Comparison of ENCODE assay signal across 12 cellular contexts in genomic region chr4:48654015-48654664, GRCh38.
A peak's percentile ranks its signal among the peaks of the same experiment; 100 is the strongest.
DNase-seq lines count a peak whose midpoint lies in the region; TF ChIP-seq lines count a peak whose summit lies in the region.
"Had no signal": no experiment of that assay in that cellular context is flagged by ENCODE, and none has a peak within 500 bp of the region (broad histone marks: within the 10 kb centered on the region; RNA-seq: fewer than 3 reads in every experiment).

No MANE protein-coding gene starts in this region.

- no peak overlapping the region for H3K9ac ChIP-seq in stomach smooth muscle (ENCODE audit: low read length in 2 of 2)

- H3K4me3 ChIP-seq in ascending aorta (peak overlapping the region; percentile 29 to 37), hepatocyte (no peak overlapping the region), stomach smooth muscle (ENCODE audit: low read length in 2 of 2) (peak overlapping the region; percentile 1 to 61)
- H3K4me3 ChIP-seq: A549 had no signal

- peaks cover 18% of the 10 kb centered on the region for H3K36me3 Mint-ChIP-seq in T-helper 2 cell treated with Interferon-gamma antibody and Interleukin-4, amounts not matched to agents 5 μg/mL and 100 μg/mL, for 36 hours (ENCODE audit: low read depth)

- DNase-seq in T-helper 2 cell treated with Interferon-gamma antibody and Interleukin-4, amounts not matched to agents 5 μg/mL and 100 μg/mL, for 36 hours (ENCODE audit: low spot score) = no peak
- DNase-seq in T-helper 2 cell (no peak), ascending aorta (ENCODE audit: low spot score in 2 of 2) (no peak), hepatocyte (ENCODE audit: low spot score) (no peak), Ammon's horn (ENCODE audit: low spot score) (no peak), GM03348 (ENCODE audit: low spot score) (no peak), NCI-H510A (lab: John Stamatoyannopoulos, UW) (no peak)
- DNase-seq: NCI-H774, T-helper 9 cell had no signal

- H3K4me3 Mint-ChIP-seq in T-helper 2 cell treated with Interferon-gamma antibody and Interleukin-4, amounts not matched to agents 5 μg/mL and 100 μg/mL, for 36 hours = peak overlapping the region; percentile 72

- intact Hi-C loops in ascending aorta (cut with DNase I) = no loop called here

- no peak overlapping the region for H2AFZ ChIP-seq in hepatocyte

- H3K4me1 ChIP-seq in ascending aorta (peaks cover 0 to 32% of the 10 kb centered on the region in 2 donors), hepatocyte (ENCODE audit: insufficient read depth) (peaks cover 16% of the 10 kb centered on the region), stomach smooth muscle (ENCODE audit: control insufficient read depth, insufficient read depth, low read length) (peaks cover 5% of the 10 kb centered on the region)

- H3K4me1 Mint-ChIP-seq in T-helper 2 cell treated with Interferon-gamma antibody and Interleukin-4, amounts not matched to agents 5 μg/mL and 100 μg/mL, for 36 hours (ENCODE audit: low read depth) = peaks cover 47% of the 10 kb centered on the region

- no peaks in the 10 kb centered on the region for H3K9me3 ChIP-seq in ascending aorta
- H3K9me3 ChIP-seq in hepatocyte (ENCODE audit: low read depth) = no peaks in the 10 kb centered on the region
- H3K9me3 ChIP-seq in stomach smooth muscle (ENCODE audit: control insufficient read depth in 2 of 2, low read length in 2 of 2) = no peaks in the 10 kb centered on the region
- H3K9me3 ChIP-seq: A549 had no signal

- peaks cover 11% of the 10 kb centered on the region for H4K20me1 ChIP-seq in hepatocyte (ENCODE audit: insufficient read depth, poor library complexity, severe bottlenecking)

- no peaks in the 10 kb centered on the region for H3K36me3 ChIP-seq in ascending aorta
- no peaks in the 10 kb centered on the region for H3K36me3 ChIP-seq in hepatocyte (replicated peaks; ENCODE audit: insufficient read depth, low read depth)
- no peaks in the 10 kb centered on the region for H3K36me3 ChIP-seq in stomach smooth muscle (ENCODE audit: control insufficient read depth in 2 of 2, insufficient read depth in 2 of 2, low read length in 2 of 2)

- no peaks in the 10 kb centered on the region for H3K27me3 Mint-ChIP-seq in T-helper 2 cell treated with Interferon-gamma antibody and Interleukin-4, amounts not matched to agents 5 μg/mL and 100 μg/mL, for 36 hours (ENCODE audit: low read depth)

- TF ChIP-seq CTCF in ascending aorta (IDR thresholded peaks at IDR 0.05) (no peak), hepatocyte (IDR thresholded peaks at IDR 0.05; ENCODE audit: poor library complexity) (no peak)

- H3K9me2 ChIP-seq in hepatocyte (replicated peaks; ENCODE audit: insufficient read depth) = no peaks in the 10 kb centered on the region

- H3K27ac ChIP-seq in ascending aorta (peak overlapping the region; percentile 9 to 53), hepatocyte (no peak overlapping the region), stomach smooth muscle (ENCODE audit: low read length) (no peak overlapping the region)
- H3K27ac ChIP-seq: A549 had no signal

- H3K27me3 ChIP-seq in ascending aorta (no peaks in the 10 kb centered on the region), hepatocyte (no peaks in the 10 kb centered on the region), stomach smooth muscle (ENCODE audit: control insufficient read depth in 1 of 2, insufficient read depth in 2 of 2, low read length in 2 of 2) (no peaks in the 10 kb centered on the region)

- H3K9me3 Mint-ChIP-seq in T-helper 2 cell treated with Interferon-gamma antibody and Interleukin-4, amounts not matched to agents 5 μg/mL and 100 μg/mL, for 36 hours = no peaks in the 10 kb centered on the region

- peaks cover 40% of the 10 kb centered on the region for H3K79me2 ChIP-seq in hepatocyte

- peak overlapping the region; percentile 15 for H3K4me2 ChIP-seq in hepatocyte
- H3K4me2 ChIP-seq: A549 had no signal

- 81% methylated on average over 4 of the region's 4 CpGs for WGBS in hepatocyte (ENCODE audit: low lambda C conversion rate, missing lambda C conversion rate)

- H3K27ac Mint-ChIP-seq in T-helper 2 cell treated with Interferon-gamma antibody and Interleukin-4, amounts not matched to agents 5 μg/mL and 100 μg/mL, for 36 hours = peak overlapping the region; percentile 47
- H3K27ac Mint-ChIP-seq: activated naive CD4-positive, alpha-beta T cell treated with anti-CD3 and anti-CD28 coated beads, Interleukin-2, amount 50 U/mL, for 72 hours had no signal

Comparison
In these comparisons a context has a peak if more than half of its experiments do, and no peak if none do; other contexts are left out.
1. H3K27ac ChIP-seq: peak in ascending aorta (2 of 2); none in hepatocyte (single experiment) and stomach smooth muscle (single experiment).